15 cellular contexts compared by ENCODE assay signal in genomic region chr17:58414596-58414997, GRCh38. TPM values are rescaled to one million over a fixed set of nuclear protein-coding genes. Genes with fewer than 3 reads are reported as not detected.
DNase-seq lines count a peak whose midpoint lies in the region; ATAC-seq and TF ChIP-seq lines count a peak whose summit lies in the region.
"Had no signal": no experiment of that assay in that cellular context is flagged by ENCODE, and none has a peak within 500 bp of the region (broad histone marks: within the 10 kb centered on the region; RNA-seq: fewer than 3 reads in every experiment).

No MANE protein-coding gene starts in this region.

- H3K36me3 Mint-ChIP-seq in nephron (ENCODE audit: low read depth) = no peaks in the 10 kb centered on the region
- no peaks in the 10 kb centered on the region for H3K36me3 Mint-ChIP-seq in immature natural killer cell
- H3K36me3 Mint-ChIP-seq: activated naive CD4-positive, alpha-beta T cell treated with anti-CD3 and anti-CD28 coated beads, Interleukin-2, amount 50 U/mL, for 72 hours had no signal

- peak overlapping the region in 2 of 3 experiments; percentile 9 to 47 for H3K27ac Mint-ChIP-seq in nephron
- H3K27ac Mint-ChIP-seq in immature natural killer cell = no peak overlapping the region
- H3K27ac Mint-ChIP-seq: activated CD8-positive, alpha-beta T cell treated with anti-CD3 and anti-CD28 coated beads, Interleukin-2, amount 10 ng/mL, durations not matched to agents 7 days and 5 days; activated naive CD4-positive, alpha-beta T cell treated with anti-CD3 and anti-CD28 coated beads, Interleukin-2, amount 50 U/mL, for 72 hours had no signal

- ATAC-seq in GM18909 (IDR thresholded peaks at IDR 0.05; ENCODE audit: poor library complexity, unreplicated experiment) = no peak
- ATAC-seq in GM21381 (IDR thresholded peaks at IDR 0.05; ENCODE audit: unreplicated experiment) = no peak
- ATAC-seq: activated CD8-positive, alpha-beta T cell treated with anti-CD3 and anti-CD28 coated beads, Interleukin-2, amount 10 ng/mL, durations not matched to agents 7 days and 5 days; activated naive CD4-positive, alpha-beta T cell treated with anti-CD3 and anti-CD28 coated beads, Interleukin-2, amount 50 U/mL, for 72 hours had no signal

- H3K4me3 Mint-ChIP-seq in nephron (peak overlapping the region; percentile 61 to 82 (median 82)), immature natural killer cell (no peak overlapping the region)
- H3K4me3 Mint-ChIP-seq: activated CD8-positive, alpha-beta T cell treated with anti-CD3 and anti-CD28 coated beads, Interleukin-2, amount 10 ng/mL, durations not matched to agents 7 days and 5 days had no signal

- peak; percentile 23 for DNase-seq in DMS79 treated with DMSO at 0.1 percent for 48 hours (lab: John Stamatoyannopoulos, UW)
- DNase-seq in NCI-H2081 treated with DMSO at 0.1 percent for 48 hours (lab: John Stamatoyannopoulos, UW) = peak; percentile 48
- peak; percentile 63 for DNase-seq in cerebellum (ENCODE audit: low spot score)
- DNase-seq in immature natural killer cell = no peak
- no peak for DNase-seq in amniotic stem cell (lab: John Stamatoyannopoulos, UW)
- DNase-seq: activated CD8-positive, alpha-beta T cell treated with anti-CD3 and anti-CD28 coated beads, Interleukin-2, amount 10 ng/mL, durations not matched to agents 7 days and 5 days; AML-193; EL; foreskin fibroblast; KBM-7; NCI-H2171 treated with DMSO at 0.1 percent for 48 hours had no signal

- H3K4me1 Mint-ChIP-seq in nephron = no peaks in the 10 kb centered on the region
- peaks cover 21 to 27% of the 10 kb centered on the region in 2 donors for H3K4me1 Mint-ChIP-seq in immature natural killer cell

- peaks cover 5% of the 10 kb centered on the region for H3K27me3 Mint-ChIP-seq in nephron (ENCODE audit: low read depth)
- peaks cover 0 to 2% (median 0%) of the 10 kb centered on the region in 3 donors for H3K27me3 Mint-ChIP-seq in immature natural killer cell (ENCODE audit: low read depth in 3 of 3)

- no peak for TF ChIP-seq CTCF in nephron (IDR thresholded peaks at IDR 0.05; ENCODE audit: unreplicated experiment in 3 of 3)

- H3K9me3 Mint-ChIP-seq in nephron (no peaks in the 10 kb centered on the region), immature natural killer cell (no peaks in the 10 kb centered on the region)
- H3K9me3 Mint-ChIP-seq: activated naive CD4-positive, alpha-beta T cell treated with anti-CD3 and anti-CD28 coated beads, Interleukin-2, amount 50 U/mL, for 72 hours had no signal

RNA-seq across cellular contexts. Expression of gene RNF43, which starts 2.7 kb away (rescaled TPM):
- 6.7 TPM for total RNA-seq in cerebellum
- polyA plus RNA-seq in immature natural killer cell = 1 to 10 TPM in 2 of 3 donors, under 1 TPM in 1; 0.58 to 2.1 (median 1.3) TPM

Comparison
In these comparisons a context has a peak if more than half of its experiments do, and no peak if none do; other contexts are left out.
1. DNase-seq: peak in DMS79 treated with DMSO at 0.1 percent for 48 hours (single experiment), NCI-H2081 treated with DMSO at 0.1 percent for 48 hours (single experiment) and cerebellum (single experiment); none in immature natural killer cell (0 of 3) and amniotic stem cell (single experiment).
2. H3K27ac Mint-ChIP-seq: peak in nephron (2 of 3); none in immature natural killer cell (0 of 6).
3. H3K4me3 Mint-ChIP-seq: peak in nephron (3 of 3); none in immature natural killer cell (0 of 5).